16 cellular contexts compared by ENCODE assay signal in the genomic region with DNA sequence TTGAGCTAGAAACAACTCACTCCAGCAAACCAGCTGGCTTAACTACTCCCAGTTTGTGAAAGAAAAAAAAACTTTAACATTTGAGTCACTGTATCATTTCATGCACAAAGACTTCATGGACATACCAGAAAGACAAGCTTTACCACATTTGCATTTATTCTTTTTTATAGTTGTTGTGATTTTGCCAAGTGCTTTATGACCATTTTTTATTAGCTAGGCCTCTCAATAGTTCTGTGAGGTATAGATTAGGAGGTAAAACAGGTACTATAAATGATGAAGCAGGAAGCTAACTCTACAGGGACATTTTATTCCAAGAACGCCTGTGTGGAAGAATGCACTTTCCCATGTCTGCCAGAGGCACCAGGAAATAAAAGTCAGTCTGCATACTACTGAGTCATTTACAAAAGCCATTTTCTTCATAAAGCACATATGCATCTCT. TPM values are rescaled to one million over a fixed set of nuclear protein-coding genes. Genes with fewer than 3 reads are reported as not detected.
A peak's percentile ranks its signal among the peaks of the same experiment; 100 is the strongest.
DNase-seq lines count a peak whose midpoint lies in the region; ATAC-seq and TF ChIP-seq lines count a peak whose summit lies in the region.
"Had no signal": no experiment of that assay in that cellular context is flagged by ENCODE, and none has a peak within 500 bp of the region (broad histone marks: within the 10 kb centered on the region; RNA-seq: fewer than 3 reads in every experiment).

No MANE protein-coding gene starts in this region.

- H3K4me1 Mint-ChIP-seq in Calu3 (ENCODE audit: low read depth, unreplicated experiment) (peaks cover 37% of the 10 kb centered on the region), osteocyte (ENCODE audit: unreplicated experiment) (peaks cover 27% of the 10 kb centered on the region)
- peaks cover 8 to 10% (median 9%) of the 10 kb centered on the region in 7 donors for H3K4me1 Mint-ChIP-seq in naive thymus-derived CD4-positive, alpha-beta T cell
- H3K4me1 Mint-ChIP-seq in T-helper 2 cell treated with Interferon-gamma antibody and Interleukin-4, amounts not matched to agents 5 μg/mL and 100 μg/mL, for 36 hours (ENCODE audit: low read depth), result peaks cover 12% of the 10 kb centered on the region

- WGBS in esophagus, 2 donors, result 53 to 62% methylated on average over 1 of the region's 1 CpG

- H3K27ac Mint-ChIP-seq in Calu3 (ENCODE audit: unreplicated experiment), result peak overlapping the region; percentile 86
- peak overlapping the region; percentile 39 for H3K27ac Mint-ChIP-seq in osteocyte (ENCODE audit: unreplicated experiment)
- H3K27ac Mint-ChIP-seq in naive thymus-derived CD4-positive, alpha-beta T cell, result no peak overlapping the region
- H3K27ac Mint-ChIP-seq in T-helper 2 cell treated with Interferon-gamma antibody and Interleukin-4, amounts not matched to agents 5 μg/mL and 100 μg/mL, for 36 hours, result no peak overlapping the region

- H3K4me3 ChIP-seq in OCI-LY7 (ENCODE audit: low read depth, low read length, poor library complexity, severe bottlenecking) (no peak overlapping the region), esophagus (ENCODE audit: low read depth in 1 of 2, low read length in 2 of 2) (no peak overlapping the region)
- H3K4me3 ChIP-seq in naive thymus-derived CD4-positive, alpha-beta T cell (ENCODE audit: low read length), result no peak overlapping the region

- peaks cover 5% of the 10 kb centered on the region for H3K36me3 Mint-ChIP-seq in Calu3 (ENCODE audit: insufficient read depth, unreplicated experiment)
- H3K36me3 Mint-ChIP-seq in osteocyte (ENCODE audit: unreplicated experiment), result no peaks in the 10 kb centered on the region
- peaks cover 0 to 8% (median 0%) of the 10 kb centered on the region in 5 donors for H3K36me3 Mint-ChIP-seq in naive thymus-derived CD4-positive, alpha-beta T cell
- H3K36me3 Mint-ChIP-seq in T-helper 2 cell treated with Interferon-gamma antibody and Interleukin-4, amounts not matched to agents 5 μg/mL and 100 μg/mL, for 36 hours (ENCODE audit: low read depth), result peaks cover 2% of the 10 kb centered on the region

- H3K4me1 ChIP-seq in OCI-LY7 (ENCODE audit: insufficient read depth, low read length, poor library complexity, severe bottlenecking) (peaks cover 15% of the 10 kb centered on the region), esophagus (ENCODE audit: control insufficient read depth in 2 of 2, insufficient read depth in 2 of 2, low read length in 1 of 2) (peaks cover 0 to 3% of the 10 kb centered on the region in 2 donors)
- H3K4me1 ChIP-seq in naive thymus-derived CD4-positive, alpha-beta T cell (ENCODE audit: control insufficient read depth in 2 of 2, insufficient read depth in 2 of 2, low read length in 2 of 2), result no peaks in the 10 kb centered on the region

- H3K9me3 ChIP-seq in OCI-LY7 (ENCODE audit: low read length) (peaks cover 12% of the 10 kb centered on the region; the same call in 1 of the 2 replicates), esophagus (ENCODE audit: control insufficient read depth in 2 of 2, insufficient read depth in 1 of 2, low read depth in 1 of 2, low read length in 1 of 2) (no peaks in the 10 kb centered on the region)
- H3K9me3 ChIP-seq in naive thymus-derived CD4-positive, alpha-beta T cell (ENCODE audit: control insufficient read depth in 2 of 3, low read length in 3 of 3), result no peaks in the 10 kb centered on the region

- DNase-seq in Calu3 (peak; percentile 30), OCI-LY7 (ENCODE audit: low spot score) (no peak), osteocyte (ENCODE audit: extremely low spot score, unreplicated experiment) (no peak), nucleus accumbens (lab: John Stamatoyannopoulos, UW) (no peak), OCI-M1 (lab: John Stamatoyannopoulos, UW) (no peak)
- no peak for DNase-seq in naive thymus-derived CD4-positive, alpha-beta T cell
- no peak for DNase-seq in T-helper 2 cell treated with Interferon-gamma antibody and Interleukin-4, amounts not matched to agents 5 μg/mL and 100 μg/mL, for 36 hours (ENCODE audit: low spot score)
- DNase-seq: activated CD4-positive, CD25-positive, alpha-beta regulatory T cell treated with anti-CD3 and anti-CD28 coated beads, Interleukin-2, amount 50 U/mL, for 72 hours; activated T-cell treated with anti-CD3 and anti-CD28 coated beads, Interleukin-2, amount 50 U/mL, for 4 hours; amniotic stem cell; C1 segment of cervical spinal cord; GF-D8; glutamatergic neuron; left ventricle myocardium superior; NCI-H187 had no signal

- H3K27me3 Mint-ChIP-seq in Calu3 (ENCODE audit: unreplicated experiment) (no peaks in the 10 kb centered on the region), osteocyte (ENCODE audit: unreplicated experiment) (no peaks in the 10 kb centered on the region)
- H3K27me3 Mint-ChIP-seq in naive thymus-derived CD4-positive, alpha-beta T cell, result no peaks in the 10 kb centered on the region
- H3K27me3 Mint-ChIP-seq in T-helper 2 cell treated with Interferon-gamma antibody and Interleukin-4, amounts not matched to agents 5 μg/mL and 100 μg/mL, for 36 hours (ENCODE audit: low read depth), result no peaks in the 10 kb centered on the region

- intact Hi-C loops in Calu3 (cut with micrococcal nuclease; ENCODE audit: unreplicated experiment), result loop anchor here (5.0 kb wide), 1 partner anchor 79 kb away; no protein-coding TSS in a partner anchor
- intact Hi-C loops in OCI-LY7 (cut with micrococcal nuclease; ENCODE audit: unreplicated experiment), result no loop called here
- intact Hi-C loops in naive thymus-derived CD4-positive, alpha-beta T cell (cut with micrococcal nuclease), result no loop called here

- POLR2A ChIA-PET in OCI-LY7 (lab: Charles Lee), result interaction anchor here (1.2 kb wide), 2 partner anchors 10 to 23 kb away, joined by 3 read pairs; no protein-coding TSS in a partner anchor
- POLR2A ChIA-PET in naive thymus-derived CD4-positive, alpha-beta T cell (lab: Charles Lee), result no interaction called here

- no peak for ATAC-seq in naive thymus-derived CD4-positive, alpha-beta T cell
- ATAC-seq: activated T-cell treated with anti-CD3 and anti-CD28 coated beads, Interleukin-2, amount 50 U/mL, for 4 hours had no signal

- TF ChIP-seq CTCF in Calu3 (IDR thresholded peaks at IDR 0.05; ENCODE audit: unreplicated experiment), result no peak
- TF ChIP-seq CTCF in OCI-LY7 (conservative IDR thresholded peaks at IDR 0.05; ENCODE audit: low read length), result no peak
- no peak for TF ChIP-seq CTCF in osteocyte (IDR thresholded peaks at IDR 0.05)

- H3K9me2 ChIP-seq in OCI-LY7 (ENCODE audit: insufficient read depth, low read length), result no peaks in the 10 kb centered on the region

- no peaks in the 10 kb centered on the region for H3K79me2 ChIP-seq in OCI-LY7 (ENCODE audit: insufficient read depth, low read depth, low read length)

- H3K4me2 ChIP-seq in OCI-LY7 (ENCODE audit: low read length), result no peak overlapping the region

- H3K4me3 Mint-ChIP-seq in Calu3 (ENCODE audit: low read depth, unreplicated experiment) (no peak overlapping the region), osteocyte (ENCODE audit: unreplicated experiment) (no peak overlapping the region)
- H3K4me3 Mint-ChIP-seq in naive thymus-derived CD4-positive, alpha-beta T cell, result no peak overlapping the region
- no peak overlapping the region for H3K4me3 Mint-ChIP-seq in T-helper 2 cell treated with Interferon-gamma antibody and Interleukin-4, amounts not matched to agents 5 μg/mL and 100 μg/mL, for 36 hours
- H3K4me3 Mint-ChIP-seq: activated T-cell treated with anti-CD3 and anti-CD28 coated beads, Interleukin-2, amount 50 U/mL, for 4 hours had no signal

- H4K20me1 ChIP-seq in OCI-LY7 (ENCODE audit: insufficient read depth, low read length), result no peaks in the 10 kb centered on the region

- H3K27ac ChIP-seq in OCI-LY7 (ENCODE audit: low read depth, low read length, poor library complexity, severe bottlenecking), result no peak overlapping the region
- peak overlapping the region; percentile 17 to 51 for H3K27ac ChIP-seq in esophagus (ENCODE audit: low read depth in 2 of 2, low read length in 1 of 2)
- H3K27ac ChIP-seq in naive thymus-derived CD4-positive, alpha-beta T cell (ENCODE audit: low read depth, low read length), result no peak overlapping the region

- CTCF ChIA-PET in Calu3 (lab: Charles Lee) (interaction anchor here (1.0 to 1.2 kb wide), 3 partner anchors 10 to 133 kb away, joined by 3 to 9 read pairs (median 5); partner anchors contain the start of gene LHX9), OCI-LY7 (lab: Charles Lee; ENCODE audit: unreplicated experiment) (interaction anchor here (0.5 kb wide), 1 partner anchor 22 kb away, joined by 3 read pairs; no protein-coding TSS in a partner anchor)
- CTCF ChIA-PET in naive thymus-derived CD4-positive, alpha-beta T cell (lab: Charles Lee), result no interaction called here

- peaks cover 5% of the 10 kb centered on the region for H3K9me3 Mint-ChIP-seq in Calu3 (ENCODE audit: low read depth, unreplicated experiment)
- H3K9me3 Mint-ChIP-seq in osteocyte (ENCODE audit: unreplicated experiment), result peaks cover 9% of the 10 kb centered on the region
- peaks cover 0 to 1% (median 0%) of the 10 kb centered on the region in 11 donors for H3K9me3 Mint-ChIP-seq in naive thymus-derived CD4-positive, alpha-beta T cell
- H3K9me3 Mint-ChIP-seq in T-helper 2 cell treated with Interferon-gamma antibody and Interleukin-4, amounts not matched to agents 5 μg/mL and 100 μg/mL, for 36 hours, result peaks cover 9% of the 10 kb centered on the region
- H3K9me3 Mint-ChIP-seq: activated T-cell treated with anti-CD3 and anti-CD28 coated beads, Interleukin-2, amount 50 U/mL, for 4 hours had no signal

- BruUV-seq in Calu3 (replicated peaks; lab: Mats Ljungman, UMichigan) (no TSS peak), OCI-LY7 (replicated peaks; lab: Mats Ljungman, UMichigan) (no TSS peak)

- H2AFZ ChIP-seq in OCI-LY7 (ENCODE audit: low read length), result peak overlapping the region; percentile 73; the same call in 1 of the 2 replicates

- H3K27me3 ChIP-seq in esophagus (ENCODE audit: control insufficient read depth in 1 of 2, insufficient read depth in 2 of 2, low read length in 2 of 2), result no peaks in the 10 kb centered on the region
- H3K27me3 ChIP-seq in naive thymus-derived CD4-positive, alpha-beta T cell (ENCODE audit: control insufficient read depth in 2 of 2, insufficient read depth in 2 of 2, low read length in 2 of 2), result no peaks in the 10 kb centered on the region

- H3K36me3 ChIP-seq in OCI-LY7 (ENCODE audit: insufficient read depth, low read length) (no peaks in the 10 kb centered on the region), esophagus (ENCODE audit: control insufficient read depth in 2 of 2, insufficient read depth in 2 of 2, low read length in 1 of 2) (no peaks in the 10 kb centered on the region)
- H3K36me3 ChIP-seq in naive thymus-derived CD4-positive, alpha-beta T cell (ENCODE audit: control insufficient read depth in 2 of 3, insufficient read depth in 3 of 3, low read length in 3 of 3), result no peaks in the 10 kb centered on the region

RNA-seq across cellular contexts. Expression of gene DENND1B, which starts 8.2 kb away (rescaled TPM):
- total RNA-seq in Calu3 (2022), result 26.7 and 28.2 TPM in 2 replicates
- 11.4 and 17.4 TPM in 2 replicates for total RNA-seq in OCI-LY7 (2014; rRNA removed; shearing (Covaris generic))
- 43.0 and 46.4 TPM in 2 replicates for total RNA-seq in OCI-LY7 (2022)
- 1 to 10 TPM; 3.4 to 4.8 TPM for polyA plus RNA-seq in esophagus
- total RNA-seq in osteocyte, result 10.1 and 10.2 TPM in 2 replicates
- 10 to 100 TPM; 14.2 to 28.7 (median 23.2) TPM for total RNA-seq in naive thymus-derived CD4-positive, alpha-beta T cell
- 1 to 10 TPM; 7.3 to 8.7 TPM for polyA plus RNA-seq in naive thymus-derived CD4-positive, alpha-beta T cell

Comparison
In these comparisons a context has a peak if more than half of its experiments do, and no peak if none do; other contexts are left out.
1. H3K27ac Mint-ChIP-seq: peak in Calu3 (single experiment) and osteocyte (single experiment); none in naive thymus-derived CD4-positive, alpha-beta T cell (0 of 9) and T-helper 2 cell treated with Interferon-gamma antibody and Interleukin-4, amounts not matched to agents 5 μg/mL and 100 μg/mL, for 36 hours (single experiment).
2. H3K27ac ChIP-seq: peak in esophagus (2 of 2); none in OCI-LY7 (single experiment) and naive thymus-derived CD4-positive, alpha-beta T cell (single experiment).